Comparison of ENCODE assay signal across 16 cellular contexts in genomic region chr13:95355491-95355890, GRCh38. TPM values are rescaled to one million over a fixed set of nuclear protein-coding genes. Genes with fewer than 3 reads are reported as not detected.
A peak's percentile ranks its signal among the peaks of the same experiment; 100 is the strongest.
DNase-seq lines count a peak whose midpoint lies in the region; ATAC-seq, FAIRE-seq and TF ChIP-seq lines count a peak whose summit lies in the region.
"Had no signal": no experiment of that assay in that cellular context is flagged by ENCODE, and none has a peak within 500 bp of the region (broad histone marks: within the 10 kb centered on the region; RNA-seq: fewer than 3 reads in every experiment).

No MANE protein-coding gene starts in this region.

- intact Hi-C loops in PC-3 (cut with micrococcal nuclease) = no loop called here

- no peak overlapping the region for H3K9ac ChIP-seq in PC-3 (ENCODE audit: low read length)
- H3K9ac ChIP-seq: BLaER1 treated with 17β-estradiol and CSF1 and Interleukin-3, amounts not matched to agents 10 nM and 100 nM had no signal

- DNase-seq in BJ (ENCODE audit: low read depth) (peak; percentile 33), PC-3 (peak; percentile 49), epithelial cell of esophagus (ENCODE audit: low read depth) (peak; percentile 71), GM12892 (ENCODE audit: insufficient read length) (no peak), NCI-H774 (lab: John Stamatoyannopoulos, UW) (no peak)
- DNase-seq: activated T-cell treated with anti-CD3 and anti-CD28 coated beads, Interleukin-2, amount 50 U/mL, for 1 hour; dorsolateral prefrontal cortex; NCI-H1417; NCI-H446 treated with DMSO at 0.1 percent for 48 hours; stimulated activated CD4-positive, alpha-beta T cell treated with anti-CD3 and anti-CD28 coated beads, Interleukin-2, amount 100 ng/mL, for 48 hours; upper lobe of left lung had no signal

- TF ChIP-seq CTCF in BJ (IDR thresholded peaks at IDR 0.05; ENCODE audit: insufficient read depth, low read depth, low read length) (no peak), PC-3 (conservative IDR thresholded peaks at IDR 0.05; ENCODE audit: low read depth, low read length) (no peak), epithelial cell of esophagus (IDR thresholded peaks at IDR 0.05; ENCODE audit: insufficient read depth, low read depth, low read length, missing control alignments) (no peak), nephron (IDR thresholded peaks at IDR 0.05; ENCODE audit: unreplicated experiment in 3 of 3) (no peak)

- H3K36me3 Mint-ChIP-seq in nephron (ENCODE audit: low read depth) = no peaks in the 10 kb centered on the region

- no peaks in the 10 kb centered on the region for H3K79me2 ChIP-seq in PC-3 (ENCODE audit: low read length)

- no peaks in the 10 kb centered on the region for H3K9me2 ChIP-seq in PC-3 (replicated peaks; ENCODE audit: low read length)

- no peak overlapping the region for H3K4me3 ChIP-seq in BJ (ENCODE audit: low read depth, low read length)
- H3K4me3 ChIP-seq in PC-3 (ENCODE audit: low read length) = no peak overlapping the region
- H3K4me3 ChIP-seq in epithelial cell of esophagus (ENCODE audit: low read length) = no peak overlapping the region
- H3K4me3 ChIP-seq: BLaER1 treated with 17β-estradiol and CSF1 and Interleukin-3, amounts not matched to agents 10 nM and 100 nM; upper lobe of left lung had no signal

- no peaks in the 10 kb centered on the region for H3K9me3 ChIP-seq in PC-3 (ENCODE audit: low read length)
- H3K9me3 ChIP-seq: upper lobe of left lung had no signal

- H3F3A ChIP-seq in PC-3 (ENCODE audit: low read length, unreplicated experiment) = no peaks in the 10 kb centered on the region

- no peak for FAIRE-seq in GM12892 (lab: Jason Lieb, UNC)

- H3K4me3 Mint-ChIP-seq in nephron = peak overlapping the region in 1 of 3 experiments; percentile 2
- H3K4me3 Mint-ChIP-seq: T-helper 1 cell treated with Interleukin-12 subunit alpha and Interleukin-12 subunit beta and Interleukin-4 antibody, amounts not matched to agents 30 μg/mL and 1 μg/mL, for 36 hours had no signal

- no peak overlapping the region for H3K27ac ChIP-seq in PC-3 (ENCODE audit: low read length)
- H3K27ac ChIP-seq: BLaER1 treated with 17β-estradiol and CSF1 and Interleukin-3, amounts not matched to agents 10 nM and 100 nM; upper lobe of left lung had no signal

- H3K9me3 Mint-ChIP-seq in nephron = peaks cover 10% of the 10 kb centered on the region
- H3K9me3 Mint-ChIP-seq: T-helper 1 cell treated with Interleukin-12 subunit alpha and Interleukin-12 subunit beta and Interleukin-4 antibody, amounts not matched to agents 30 μg/mL and 1 μg/mL, for 36 hours had no signal

- no peaks in the 10 kb centered on the region for H4K20me1 ChIP-seq in PC-3 (ENCODE audit: low read length)
- H4K20me1 ChIP-seq: BLaER1 treated with 17β-estradiol and CSF1 and Interleukin-3, amounts not matched to agents 10 nM and 100 nM had no signal

- no peak; the same call in 1 of the 2 replicates for ATAC-seq in PC-3
- ATAC-seq in GM21529 (IDR thresholded peaks at IDR 0.05; ENCODE audit: unreplicated experiment) = no peak
- no peak for ATAC-seq in GM21619 (IDR thresholded peaks at IDR 0.05; ENCODE audit: unreplicated experiment)

- POLR2A ChIA-PET in BJ (lab: Charles Lee) = no interaction called here
- POLR2A ChIA-PET in PC-3 (lab: Charles Lee; ENCODE audit: unreplicated experiment) = no interaction called here

- no peaks in the 10 kb centered on the region for H3K36me3 ChIP-seq in BJ (ENCODE audit: control insufficient read depth, insufficient read depth, low read length)
- H3K36me3 ChIP-seq in PC-3 (ENCODE audit: low read depth, low read length) = no peaks in the 10 kb centered on the region
- H3K36me3 ChIP-seq: BLaER1 treated with 17β-estradiol and CSF1 and Interleukin-3, amounts not matched to agents 10 nM and 100 nM; upper lobe of left lung had no signal

- H3K27ac Mint-ChIP-seq in nephron = peak overlapping the region; percentile 64 to 91 (median 70)
- H3K27ac Mint-ChIP-seq: T-helper 1 cell treated with Interleukin-12 subunit alpha and Interleukin-12 subunit beta and Interleukin-4 antibody, amounts not matched to agents 30 μg/mL and 1 μg/mL, for 36 hours had no signal

- H2AFZ ChIP-seq in PC-3 (ENCODE audit: low read length) = no peak overlapping the region

- no peak overlapping the region for H3K4me2 ChIP-seq in PC-3 (ENCODE audit: low read length)
- H3K4me2 ChIP-seq: BLaER1 treated with 17β-estradiol and CSF1 and Interleukin-3, amounts not matched to agents 10 nM and 100 nM had no signal

- peaks cover 18% of the 10 kb centered on the region for H3K4me1 Mint-ChIP-seq in nephron

- TF ChIP-seq POLR2A in GM12892 (IDR thresholded peaks at IDR 0.05; ENCODE audit: low read depth, low read length) = no peak

- H3K4me1 ChIP-seq in PC-3 (ENCODE audit: insufficient read depth, low read length) = 0 out of 2 replicates have a peak, but pooled peaks cover under 1% of the 10 kb centered on the region
- H3K4me1 ChIP-seq: BLaER1 treated with 17β-estradiol and CSF1 and Interleukin-3, amounts not matched to agents 10 nM and 100 nM had no signal

- H3K27me3 ChIP-seq in BJ (ENCODE audit: control insufficient read depth, insufficient read depth, low read length) = no peaks in the 10 kb centered on the region
- no peaks in the 10 kb centered on the region for H3K27me3 ChIP-seq in PC-3 (ENCODE audit: low read length)
- H3K27me3 ChIP-seq: BLaER1 treated with 17β-estradiol and CSF1 and Interleukin-3, amounts not matched to agents 10 nM and 100 nM; dorsolateral prefrontal cortex; upper lobe of left lung had no signal

- BruUV-seq in PC-3 (replicated peaks; lab: Mats Ljungman, UMichigan) = no TSS peak

- CTCF ChIA-PET in BJ (lab: Yijun Ruan, JAX) (interaction anchor here (0.6 to 1.4 kb wide), 4 partner anchors 22 to 208 kb away, joined by 3 to 4 read pairs (median 3); no protein-coding TSS in a partner anchor), PC-3 (lab: Charles Lee) (no interaction called here)

- H3K27me3 Mint-ChIP-seq in nephron (ENCODE audit: low read depth) = peaks cover 8% of the 10 kb centered on the region

RNA-seq across cellular contexts. Expression of gene ABCC4, which starts 54.2 kb away (rescaled TPM):
- 11.2 and 17.4 TPM in 2 replicates for polyA plus RNA-seq in BJ (2011; rRNA removed)
- polyA minus RNA-seq in BJ (2011; rRNA and poly(A)+ RNA removed) = 24.4 and 32.5 TPM in 2 replicates
- total RNA-seq in PC-3 (2014; rRNA removed) = 17.7 and 18.9 TPM in 2 replicates
- 19.5 TPM for polyA plus RNA-seq in GM12892 (2012; ENCODE audit: missing spikeins)

Comparison
In these comparisons a context has a peak if more than half of its experiments do, and no peak if none do; other contexts are left out.
1. DNase-seq: peak in BJ (single experiment), PC-3 (single experiment) and epithelial cell of esophagus (single experiment); none in GM12892 (single experiment) and NCI-H774 (single experiment).